Comparison of ENCODE assay signal across 27 cellular contexts in the genomic region with DNA sequence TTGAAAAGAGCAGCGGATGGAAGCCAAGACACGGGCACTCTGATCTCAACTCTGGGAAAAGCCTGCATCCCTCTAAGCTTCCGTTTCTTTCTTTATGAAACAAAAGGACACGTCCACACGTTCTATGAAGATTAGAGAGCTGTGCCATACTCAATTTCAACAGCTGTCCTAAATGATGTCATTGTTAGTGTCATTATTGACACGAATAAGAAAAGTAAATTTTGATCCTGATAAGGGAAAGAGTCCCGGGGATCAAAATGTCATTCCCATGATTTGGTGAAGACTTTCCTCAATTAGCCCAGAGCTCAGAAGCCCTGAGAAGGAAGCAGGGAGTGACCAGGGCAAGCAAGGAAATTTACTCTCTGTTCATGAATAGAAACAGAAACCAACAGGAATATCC.
DNase-seq lines count a peak whose midpoint lies in the region; FAIRE-seq and TF ChIP-seq lines count a peak whose summit lies in the region.
"Had no signal": no experiment of that assay in that cellular context is flagged by ENCODE, and none has a peak within 500 bp of the region (broad histone marks: within the 10 kb centered on the region; RNA-seq: fewer than 3 reads in every experiment).

No MANE protein-coding gene starts in this region.

- H3K36me3 ChIP-seq in BLaER1 (peaks cover 12% of the 10 kb centered on the region), DOHH2 (ENCODE audit: control insufficient read depth, low read length) (no peaks in the 10 kb centered on the region), transverse colon (no peaks in the 10 kb centered on the region)
- H3K36me3 ChIP-seq: MG63, suprapubic skin had no signal

- no peak for FAIRE-seq in D721Med (lab: Jason Lieb, UNC)
- FAIRE-seq: endometrium, GM12892 had no signal

- no peak for TF ChIP-seq EP300 in transverse colon (IDR thresholded peaks at IDR 0.05; ENCODE audit: low read depth)

- H3K36me3 Mint-ChIP-seq in glutamatergic neuron (ENCODE audit: unreplicated experiment) (peaks cover 7% of the 10 kb centered on the region), progenitor cell of endocrine pancreas (ENCODE audit: insufficient read depth) (peaks cover 40% of the 10 kb centered on the region)
- H3K36me3 Mint-ChIP-seq: CD8-positive, alpha-beta memory T cell had no signal

- no peaks in the 10 kb centered on the region for H3K79me2 ChIP-seq in DOHH2 (ENCODE audit: control insufficient read depth, low read length)

- H3K27me3 Mint-ChIP-seq in glutamatergic neuron (ENCODE audit: unreplicated experiment) (peaks cover 4% of the 10 kb centered on the region), progenitor cell of endocrine pancreas (no peaks in the 10 kb centered on the region)

- no peaks in the 10 kb centered on the region for H3K9me2 ChIP-seq in DOHH2 (replicated peaks; ENCODE audit: control insufficient read depth, low read length)

- WGBS in transverse colon (ENCODE audit: low coverage in 1 of 2), 2 donors: 31 to 51% methylated on average over 6 to 7 of the region's 7 CpGs

- intact Hi-C loops in transverse colon (cut with DNase I; ENCODE audit: low total_unique reads): no loop called here

- peak overlapping the region; percentile 80 for H3K4me2 ChIP-seq in BLaER1
- peak overlapping the region; percentile 51 for H3K4me2 ChIP-seq in DOHH2 (ENCODE audit: low read length)

- H3K9me3 Mint-ChIP-seq in glutamatergic neuron (ENCODE audit: unreplicated experiment) (no peaks in the 10 kb centered on the region), progenitor cell of endocrine pancreas (ENCODE audit: low read depth) (peaks cover 3% of the 10 kb centered on the region)
- H3K9me3 Mint-ChIP-seq: activated CD8-positive, alpha-beta T cell treated with anti-CD3 and anti-CD28 coated beads for 36 hours had no signal

- peak overlapping the region; percentile 67 for H3K9ac ChIP-seq in BLaER1

- TF ChIP-seq POLR2A in erythroblast (IDR thresholded peaks at IDR 0.05; ENCODE audit: low read length) (no peak), transverse colon (IDR thresholded peaks at IDR 0.05) (no peak)

- H3K4me3 ChIP-seq in BLaER1 (peak overlapping the region; percentile 35; the same call in 1 of the 2 replicates), DOHH2 (ENCODE audit: low read length) (peak overlapping the region; percentile 40), transverse colon (no peak overlapping the region)
- H3K4me3 ChIP-seq: MG63, suprapubic skin had no signal

- no peaks in the 10 kb centered on the region for H4K20me1 ChIP-seq in BLaER1
- H4K20me1 ChIP-seq in DOHH2 (ENCODE audit: control insufficient read depth, insufficient read depth, low read depth, low read length): no peaks in the 10 kb centered on the region

- H3K27ac ChIP-seq in BLaER1 (peak overlapping the region; percentile 77), DOHH2 (ENCODE audit: low read depth, low read length) (no peak overlapping the region), transverse colon (peak overlapping the region in 2 of 4 donors; percentile 11 to 27)
- H3K27ac ChIP-seq: suprapubic skin had no signal

- no peak overlapping the region for H3K4me3 Mint-ChIP-seq in glutamatergic neuron (ENCODE audit: unreplicated experiment)
- no peak overlapping the region for H3K4me3 Mint-ChIP-seq in progenitor cell of endocrine pancreas (ENCODE audit: low read depth)
- H3K4me3 Mint-ChIP-seq: activated CD8-positive, alpha-beta T cell treated with anti-CD3 and anti-CD28 coated beads for 36 hours; CD8-positive, alpha-beta memory T cell had no signal

- H3K9me3 ChIP-seq in BLaER1 (peaks cover 20% of the 10 kb centered on the region), DOHH2 (ENCODE audit: control insufficient read depth, insufficient read depth, low read length) (no peaks in the 10 kb centered on the region), transverse colon (no peaks in the 10 kb centered on the region)
- H3K9me3 ChIP-seq: MG63, suprapubic skin had no signal

- H3K4me1 Mint-ChIP-seq in glutamatergic neuron (ENCODE audit: low read depth, unreplicated experiment) (peaks cover 7% of the 10 kb centered on the region), progenitor cell of endocrine pancreas (ENCODE audit: low read depth) (peaks cover 39% of the 10 kb centered on the region)

- no peak for DNase-seq in glutamatergic neuron
- no peak for DNase-seq in progenitor cell of endocrine pancreas (ENCODE audit: low spot score, unreplicated experiment)
- DNase-seq in erythroblast (lab: John Stamatoyannopoulos, UW): no peak
- DNase-seq in D721Med (ENCODE audit: insufficient read length, low spot score): no peak
- no peak for DNase-seq in transverse colon
- DNase-seq: activated CD4-positive, CD25-positive, alpha-beta regulatory T cell treated with anti-CD3 and anti-CD28 coated beads, Interleukin-2, amount 50 U/mL, for 72 hours; activated CD8-positive, alpha-beta T cell treated with anti-CD3 and anti-CD28 coated beads for 36 hours; activated gamma-delta T cell treated with Interleukin-2 at 50 U/mL for 16 hours; activated T-cell treated with anti-CD3 and anti-CD28 coated beads for 4 hours; CD8-positive, alpha-beta memory T cell; cortex of kidney; DMS79 treated with DMSO at 0.1 percent for 48 hours; HCEC 1CT; hippocampal formation; mammary epithelial cell; MG63; NCI-H1436; NCI-H748 treated with DMSO at 0.1 percent for 48 hours; occipital lobe; Right ventricle myocardium superior; stimulated activated CD8-positive, alpha-beta memory T cell treated with anti-CD3 and anti-CD28 coated beads, Interleukin-4, amount 100 ng/mL, for 48 hours; SW 1271 had no signal

- TF ChIP-seq CTCF in DOHH2 (IDR thresholded peaks at IDR 0.05; ENCODE audit: low read depth, low read length, poor library complexity, severe bottlenecking) (no peak), glutamatergic neuron (IDR thresholded peaks at IDR 0.05; ENCODE audit: partially characterized antibody, unreplicated experiment) (no peak), progenitor cell of endocrine pancreas (IDR thresholded peaks at IDR 0.05; ENCODE audit: unreplicated experiment) (no peak), D721Med (IDR thresholded peaks at IDR 0.05; ENCODE audit: insufficient read depth, missing control alignments) (no peak), transverse colon (IDR thresholded peaks at IDR 0.05) (no peak)

- H3K27ac Mint-ChIP-seq in glutamatergic neuron (ENCODE audit: unreplicated experiment) (peak overlapping the region; percentile 44), progenitor cell of endocrine pancreas (peak overlapping the region; percentile 10)
- H3K27ac Mint-ChIP-seq: activated CD8-positive, alpha-beta T cell treated with anti-CD3 and anti-CD28 coated beads for 36 hours; CD8-positive, alpha-beta memory T cell had no signal

- H3K27me3 ChIP-seq in BLaER1 (no peaks in the 10 kb centered on the region), DOHH2 (ENCODE audit: control insufficient read depth, low read length) (no peaks in the 10 kb centered on the region), transverse colon (no peaks in the 10 kb centered on the region)
- H3K27me3 ChIP-seq: MG63, suprapubic skin had no signal

- H3F3A ChIP-seq in DOHH2 (ENCODE audit: control insufficient read depth, insufficient read depth): no peaks in the 10 kb centered on the region; the same call in 1 of the 2 replicates

- H3K4me1 ChIP-seq in BLaER1: peaks cover 63% of the 10 kb centered on the region
- peaks cover 57% of the 10 kb centered on the region for H3K4me1 ChIP-seq in DOHH2 (ENCODE audit: control insufficient read depth, low read length)
- peaks cover 0 to 6% (median 0%) of the 10 kb centered on the region in 4 donors for H3K4me1 ChIP-seq in transverse colon
- H3K4me1 ChIP-seq: suprapubic skin had no signal

- in situ Hi-C loops in transverse colon (cut with MboI; ENCODE audit: low pct_ligation_motif_present in 1 of 4, low pct_unique_long_range_greater_than_20kb in 1 of 4, low sequenced_read_pairs in 3 of 4): no loop called here

Comparison
In these comparisons a context has a peak if more than half of its experiments do, and no peak if none do; other contexts are left out.
1. H3K4me3 ChIP-seq: peak in BLaER1 (single experiment) and DOHH2 (single experiment); none in transverse colon (0 of 4).